Comparison of ENCODE assay signal across 10 cellular contexts in the genomic region with DNA sequence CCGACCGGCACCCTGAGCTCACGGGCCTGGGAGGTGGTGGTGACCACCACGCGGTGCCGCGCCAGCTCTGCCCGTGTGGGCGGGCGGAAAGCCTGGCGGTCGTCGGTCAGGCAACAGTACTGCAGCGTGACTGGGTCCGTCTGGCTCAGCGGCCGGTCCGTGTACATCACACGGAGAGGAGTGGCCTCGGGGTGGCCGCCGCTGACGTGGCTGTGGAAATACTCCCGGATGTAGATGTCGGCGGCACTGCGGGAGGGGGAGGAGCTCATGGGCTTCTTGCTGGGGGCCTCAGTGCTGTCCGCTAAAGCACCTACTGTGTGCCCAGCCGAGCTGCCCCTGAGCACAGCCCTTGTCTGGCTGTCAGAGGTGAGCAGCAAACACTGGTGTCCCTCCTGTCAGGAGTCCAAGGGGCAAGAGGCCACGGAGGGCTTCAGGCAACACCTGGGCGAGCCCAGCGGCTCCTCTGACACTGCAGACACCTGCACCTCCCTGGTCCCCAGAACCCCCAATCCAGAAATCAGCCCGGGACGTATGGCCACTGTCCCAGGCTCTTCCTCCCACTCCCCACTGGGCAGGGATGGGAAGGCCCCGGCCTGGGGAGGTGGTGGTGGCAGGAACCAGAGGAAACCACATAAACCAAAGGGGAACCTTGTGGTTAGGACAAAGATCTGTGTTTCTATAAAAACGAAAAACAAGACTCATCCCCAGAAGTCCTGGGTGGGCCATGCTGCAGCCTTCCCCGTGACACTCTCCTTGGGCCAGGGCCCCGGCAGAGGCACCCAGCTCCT. TPM values are rescaled to one million over a fixed set of nuclear protein-coding genes. Genes with fewer than 3 reads are reported as not detected.
DNase-seq lines count a peak whose midpoint lies in the region; ATAC-seq and TF ChIP-seq lines count a peak whose summit lies in the region.
"Had no signal": no experiment of that assay in that cellular context is flagged by ENCODE, and none has a peak within 500 bp of the region (broad histone marks: within the 10 kb centered on the region; RNA-seq: fewer than 3 reads in every experiment).

No MANE protein-coding gene starts in this region.

- H3K4me3 Mint-ChIP-seq in T-cell = peak overlapping the region; percentile 56 to 73 (median 69)
- peak overlapping the region; percentile 77 for H3K4me3 Mint-ChIP-seq in central memory CD8-positive, alpha-beta T cell
- H3K4me3 Mint-ChIP-seq in mesothelial cell of epicardium = no peak overlapping the region

- POLR2A ChIA-PET in T-cell (lab: Charles Lee) = no interaction called here

- DNase-seq in T-cell = peak in 31 of 34 experiments; percentile 18 to 70 (median 47)
- peak; percentile 31 to 46 for DNase-seq in central memory CD8-positive, alpha-beta T cell (ENCODE audit: low spot score in 2 of 2)
- DNase-seq in stimulated activated CD8-positive, alpha-beta memory T cell treated with anti-CD3 and anti-CD28 coated beads, Interleukin-4, amount 100 ng/mL, for 48 hours = peak; percentile 71
- no peak for DNase-seq in NCI-H2029 treated with DMSO at 0.1 percent for 48 hours (lab: John Stamatoyannopoulos, UW)
- no peak for DNase-seq in mesothelial cell of epicardium (ENCODE audit: low spot score in 2 of 2, unreplicated experiment in 2 of 2)

- CTCF ChIA-PET in T-cell (lab: Charles Lee) = no interaction called here

- no peaks in the 10 kb centered on the region for H3K9me3 Mint-ChIP-seq in T-cell
- no peaks in the 10 kb centered on the region for H3K9me3 Mint-ChIP-seq in central memory CD8-positive, alpha-beta T cell
- H3K9me3 Mint-ChIP-seq in mesothelial cell of epicardium = no peaks in the 10 kb centered on the region

- TF ChIP-seq CTCF in mesothelial cell of epicardium (IDR thresholded peaks at IDR 0.05; ENCODE audit: unreplicated experiment) = no peak

- peak overlapping the region; percentile 16 to 49 for H3K27ac Mint-ChIP-seq in T-cell
- H3K27ac Mint-ChIP-seq in central memory CD8-positive, alpha-beta T cell (ENCODE audit: low read depth) = peak overlapping the region; percentile 69
- H3K27ac Mint-ChIP-seq in mesothelial cell of epicardium = no peak overlapping the region

- H3K4me1 Mint-ChIP-seq in T-cell (peaks cover 15 to 30% (median 23%) of the 10 kb centered on the region in 3 donors), mesothelial cell of epicardium (no peaks in the 10 kb centered on the region)
- peaks cover 24% of the 10 kb centered on the region for H3K4me1 Mint-ChIP-seq in central memory CD8-positive, alpha-beta T cell

- no peaks in the 10 kb centered on the region for H3K27me3 Mint-ChIP-seq in T-cell
- no peaks in the 10 kb centered on the region for H3K27me3 Mint-ChIP-seq in central memory CD8-positive, alpha-beta T cell
- H3K27me3 Mint-ChIP-seq in mesothelial cell of epicardium (ENCODE audit: low read depth) = no peaks in the 10 kb centered on the region

- ATAC-seq in GM18498 (IDR thresholded peaks at IDR 0.05; ENCODE audit: unreplicated experiment) = peak; percentile 67
- ATAC-seq in HG02852 (IDR thresholded peaks at IDR 0.05; ENCODE audit: unreplicated experiment) = peak; percentile 74
- peak; percentile 51 to 67 (median 60) for ATAC-seq in T-cell (replicated peaks in 1 of 4)
- peak; percentile 61 for ATAC-seq in central memory CD8-positive, alpha-beta T cell (replicated peaks; ENCODE audit: extremely low read depth, poor library complexity, severe bottlenecking)
- no peak for ATAC-seq in GM18519 (IDR thresholded peaks at IDR 0.05; ENCODE audit: low FRiP score, unreplicated experiment)

- H3K36me3 Mint-ChIP-seq in T-cell (peaks cover 7% of the 10 kb centered on the region), mesothelial cell of epicardium (no peaks in the 10 kb centered on the region)
- peaks cover 14% of the 10 kb centered on the region for H3K36me3 Mint-ChIP-seq in central memory CD8-positive, alpha-beta T cell (ENCODE audit: insufficient read depth)

RNA-seq across cellular contexts. Expression of gene HELZ2, which starts 6.5 kb away (rescaled TPM):
- total RNA-seq in T-cell = 10 to 100 TPM; 31.6 to 73.0 (median 43.5) TPM
- 35.1 to 44.4 TPM (median 40.0 TPM) in 3 replicates for total RNA-seq in mesothelial cell of epicardium

RNA-seq across cellular contexts. Expression of gene FNDC11, which starts 13.6 kb away (rescaled TPM):
- total RNA-seq in T-cell = 1 to 10 TPM in 2 of 5 donors, under 1 TPM in 3; 0.38 to 1.8 (median 0.70) TPM
- 0.86 to 1.4 TPM (median 1.1 TPM) in 3 replicates for total RNA-seq in mesothelial cell of epicardium

RNA-seq across cellular contexts. Expression of gene SRMS, which starts 20.0 kb away (rescaled TPM):
- total RNA-seq in T-cell = not detected
- total RNA-seq in mesothelial cell of epicardium = not detected in 3 replicates
- total RNA-seq: body of pancreas, right cardiac atrium had no signal

RNA-seq across cellular contexts. Expression of gene PTK6, which starts 30.4 kb away (rescaled TPM):
- total RNA-seq in T-cell = under 1 TPM; 0.15 to 0.47 (median 0.23) TPM
- total RNA-seq in mesothelial cell of epicardium = 0.11 to 0.18 TPM in 2 of 3 replicates, not detected in the other

RNA-seq across cellular contexts. Expression of gene PPDPF, which starts 47.0 kb away (rescaled TPM):
- 100 to 1,000 TPM; 147 to 320 (median 300) TPM for total RNA-seq in T-cell
- total RNA-seq in mesothelial cell of epicardium = 258 to 271 TPM (median 269 TPM) in 3 replicates

Comparison
In these comparisons a context has a peak if more than half of its experiments do, and no peak if none do; other contexts are left out.
1. DNase-seq: peak in T-cell (31 of 34), central memory CD8-positive, alpha-beta T cell (2 of 2) and stimulated activated CD8-positive, alpha-beta memory T cell treated with anti-CD3 and anti-CD28 coated beads, Interleukin-4, amount 100 ng/mL, for 48 hours (single experiment); none in NCI-H2029 treated with DMSO at 0.1 percent for 48 hours (single experiment) and mesothelial cell of epicardium (0 of 2).